Comparison of ENCODE assay signal across 1 cellular context in genomic region chr1:227043755-227044154, GRCh38.
TF ChIP-seq lines count a peak whose summit lies in the region.

No MANE protein-coding gene starts in this region.

TF ChIP-seq in IMR-90, 13 proteins besides CTCF, POLR2A, EP300 and RAD21:
- TF ChIP-seq SMC3 (IDR thresholded peaks at IDR 0.05; ENCODE audit: low read depth, low read length) (no peak), MAFK (IDR thresholded peaks at IDR 0.05; ENCODE audit: low read depth, low read length) (peak; percentile 48; the same call in 1 of the 2 replicates), NFE2L2 (IDR thresholded peaks at IDR 0.05; ENCODE audit: low read depth, low read length) (peak; percentile 90), MAZ (IDR thresholded peaks at IDR 0.05; ENCODE audit: borderline replicate concordance, low read depth, low read length) (no peak), CEBPB (IDR thresholded peaks at IDR 0.05; ENCODE audit: low read depth, low read length) (peak; percentile 30; the same call in 1 of the 2 replicates), MXI1 (IDR thresholded peaks at IDR 0.05; ENCODE audit: borderline replicate concordance, low read depth, low read length) (no peak), CHD1 (IDR thresholded peaks at IDR 0.05; ENCODE audit: low read depth, low read length) (no peak), RFX5 (IDR thresholded peaks at IDR 0.05; ENCODE audit: low read depth, low read length) (no peak), FOS (IDR thresholded peaks at IDR 0.05; ENCODE audit: low read depth, low read length) (peak; percentile 46; the same call in 1 of the 2 replicates), ELK1 (IDR thresholded peaks at IDR 0.05; ENCODE audit: borderline replicate concordance, low read depth, low read length) (no peak), RCOR1 (IDR thresholded peaks at IDR 0.05; ENCODE audit: insufficient replicate concordance, low read length) (no peak), BHLHE40 (IDR thresholded peaks at IDR 0.05; ENCODE audit: low read depth, low read length) (no peak)
- TF ChIP-seq, protein P1, sequence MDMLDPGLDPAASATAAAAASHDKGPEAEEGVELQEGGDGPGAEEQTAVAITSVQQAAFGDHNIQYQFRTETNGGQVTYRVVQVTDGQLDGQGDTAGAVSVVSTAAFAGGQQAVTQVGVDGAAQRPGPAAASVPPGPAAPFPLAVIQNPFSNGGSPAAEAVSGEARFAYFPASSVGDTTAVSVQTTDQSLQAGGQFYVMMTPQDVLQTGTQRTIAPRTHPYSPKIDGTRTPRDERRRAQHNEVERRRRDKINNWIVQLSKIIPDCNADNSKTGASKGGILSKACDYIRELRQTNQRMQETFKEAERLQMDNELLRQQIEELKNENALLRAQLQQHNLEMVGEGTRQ (IDR thresholded peaks at IDR 0.05; ENCODE audit: low read depth, low read length), result no peak
